ENCODE assay signal across 10 cellular contexts in genomic region chr7:44097064-44097932, GRCh38. TPM values are rescaled to one million over a fixed set of nuclear protein-coding genes. Genes with fewer than 3 reads are reported as not detected.
DNase-seq lines count a peak whose midpoint lies in the region; ATAC-seq and TF ChIP-seq lines count a peak whose summit lies in the region.
"Had no signal": no experiment of that assay in that cellular context is flagged by ENCODE, and none has a peak within 500 bp of the region (broad histone marks: within the 10 kb centered on the region; RNA-seq: fewer than 3 reads in every experiment).

No MANE protein-coding gene starts in this region.

- H2BK5ac ChIP-seq in neuronal stem cell (ENCODE audit: low read length): no peak overlapping the region

- H2AK5ac ChIP-seq in neuronal stem cell (ENCODE audit: low read depth, low read length): no peak overlapping the region

- no peak overlapping the region for H2BK120ac ChIP-seq in neuronal stem cell (ENCODE audit: low read depth, low read length)

- H3K36me3 ChIP-seq in OCI-LY3 (replicated peaks; ENCODE audit: low read depth, low read length) (no peaks in the 10 kb centered on the region), neuronal stem cell (replicated peaks in 1 of 2; ENCODE audit: control insufficient read depth in 2 of 2, insufficient read depth in 2 of 2, low read length in 2 of 2) (no peaks in the 10 kb centered on the region), SK-N-SH (replicated peaks in 1 of 2; ENCODE audit: control insufficient read depth in 1 of 2, insufficient read depth in 2 of 2, low read length in 1 of 2) (no peaks in the 10 kb centered on the region)

- no CpG with 5 or more reads among the region's 9 CpGs for WGBS in neuronal stem cell (ENCODE audit: extremely low coverage in 2 of 2, insufficient read length in 2 of 2, insufficient replicate concordance in 1 of 2), 2 donors
- WGBS in SK-N-SH (ENCODE audit: low lambda C conversion rate): 84% methylated on average over 9 of the region's 9 CpGs

- H3K4me2 ChIP-seq in OCI-LY3 (ENCODE audit: low read length) (peak overlapping the region; percentile 38), neuronal stem cell (ENCODE audit: insufficient read depth, low read length, poor library complexity, severe bottlenecking) (no peak overlapping the region), SK-N-SH (no peak overlapping the region)

- H4K20me1 ChIP-seq in OCI-LY3 (ENCODE audit: insufficient read depth, low read length) (no peaks in the 10 kb centered on the region), SK-N-SH (ENCODE audit: insufficient read depth) (no peaks in the 10 kb centered on the region)

- H2AFZ ChIP-seq in OCI-LY3 (ENCODE audit: low read depth, low read length) (peak overlapping the region; percentile 37), neuronal stem cell (ENCODE audit: low read length) (peak overlapping the region; percentile 24), SK-N-SH (ENCODE audit: low read depth) (no peak overlapping the region)

- TF ChIP-seq CTCF in OCI-LY3 (IDR thresholded peaks at IDR 0.05; ENCODE audit: low read depth, low read length): no peak
- no peak for TF ChIP-seq CTCF in SK-N-SH (IDR thresholded peaks at IDR 0.05)

- TF ChIP-seq RAD21 in SK-N-SH (IDR thresholded peaks at IDR 0.05; ENCODE audit: low read length): no peak

- H4K91ac ChIP-seq in neuronal stem cell (ENCODE audit: low read depth, low read length, poor library complexity): no peak overlapping the region

- H3K23ac ChIP-seq in neuronal stem cell (ENCODE audit: low read depth, low read length, poor library complexity): no peak overlapping the region

- no peak overlapping the region for H3K4me3 ChIP-seq in OCI-LY3 (ENCODE audit: low read length)
- H3K4me3 ChIP-seq in neuronal stem cell (ENCODE audit: low read length in 2 of 2): no peak overlapping the region
- H3K4me3 ChIP-seq in SK-N-SH (ENCODE audit: low read depth in 2 of 2, low read length in 1 of 2): no peak overlapping the region

- H2BK12ac ChIP-seq in neuronal stem cell (ENCODE audit: low read length): no peak overlapping the region

- H4K8ac ChIP-seq in neuronal stem cell (ENCODE audit: low read depth, low read length): no peak overlapping the region

- H3K9me3 ChIP-seq in OCI-LY3 (ENCODE audit: insufficient read depth, low read length): no peaks in the 10 kb centered on the region
- no peaks in the 10 kb centered on the region for H3K9me3 ChIP-seq in neuronal stem cell (replicated peaks in 1 of 2; ENCODE audit: control insufficient read depth in 2 of 2, insufficient read depth in 1 of 2, low read depth in 1 of 2, low read length in 2 of 2)
- H3K9me3 ChIP-seq in SK-N-SH: no peaks in the 10 kb centered on the region

- no peak overlapping the region for H3K4ac ChIP-seq in neuronal stem cell (ENCODE audit: low read length)

- H3K27ac ChIP-seq in OCI-LY3 (ENCODE audit: low read length) (peak overlapping the region; percentile 34), neuronal stem cell (replicated peaks; ENCODE audit: low read length) (no peak overlapping the region), SK-N-SH (ENCODE audit: low read depth in 2 of 2, low read length in 1 of 2) (no peak overlapping the region)

- H3K79me2 ChIP-seq in OCI-LY3 (ENCODE audit: low read length) (no peaks in the 10 kb centered on the region), SK-N-SH (ENCODE audit: insufficient read depth) (no peaks in the 10 kb centered on the region)

- no peak overlapping the region for H3K9ac ChIP-seq in OCI-LY3 (ENCODE audit: low read length)
- H3K9ac ChIP-seq in neuronal stem cell (ENCODE audit: low read depth, low read length, poor library complexity): no peak overlapping the region
- H3K9ac ChIP-seq in SK-N-SH: no peak overlapping the region

- H3K27me3 ChIP-seq in OCI-LY3 (ENCODE audit: low read depth, low read length) (no peaks in the 10 kb centered on the region), neuronal stem cell (ENCODE audit: control insufficient read depth in 3 of 3, insufficient read depth in 3 of 3, low read depth in 1 of 3, low read length in 3 of 3) (peaks cover 0 to 3% (median 0%) of the 10 kb centered on the region in 3 experiments), SK-N-SH (ENCODE audit: insufficient read depth) (no peaks in the 10 kb centered on the region)

- TF ChIP-seq EP300 in SK-N-SH (IDR thresholded peaks at IDR 0.05; ENCODE audit: borderline replicate concordance in 1 of 2, low read depth in 1 of 2, low read length in 1 of 2): no peak

- no peaks in the 10 kb centered on the region for H3K9me2 ChIP-seq in SK-N-SH

- peaks cover 27% of the 10 kb centered on the region for H3F3A ChIP-seq in SK-N-SH (replicated peaks; ENCODE audit: insufficient read depth)

- peak; percentile 50 for DNase-seq in activated CD4-positive, alpha-beta T cell treated with anti-CD3 and anti-CD28 coated beads for 48 hours
- no peak for DNase-seq in activated CD4-positive, alpha-beta T cell treated with anti-CD3 and anti-CD28 coated beads, Interleukin-2, amount 50 U/mL, for 48 hours
- DNase-seq in neuronal stem cell (ENCODE audit: low spot score) (no peak), NCI-H526 treated with DMSO at 0.1 percent for 48 hours (lab: John Stamatoyannopoulos, UW) (no peak), SK-N-SH (no peak), NCI-H2029 (lab: John Stamatoyannopoulos, UW) (no peak)
- DNase-seq: left cardiac atrium, NCI-H2107 had no signal

- H3K4me1 ChIP-seq in OCI-LY3 (ENCODE audit: low read length) (peaks cover 39% of the 10 kb centered on the region), neuronal stem cell (ENCODE audit: control insufficient read depth in 2 of 2, insufficient read depth in 1 of 2, low read depth in 1 of 2, low read length in 2 of 2) (peaks cover 0 to 5% of the 10 kb centered on the region in 2 donors), SK-N-SH (ENCODE audit: control insufficient read depth in 1 of 2, insufficient read depth in 2 of 2, low read depth in 1 of 2, low read length in 1 of 2) (peaks cover 7 to 32% of the 10 kb centered on the region in 2 experiments; a peak in 2 of 4 replicates)

- CTCF ChIA-PET in SK-N-SH (lab: Yijun Ruan, JAX): interaction anchor here (0.6 to 2.6 kb wide), 9 partner anchors 9 to 440 kb away, joined by 3 to 15 read pairs (median 4); partner anchors contain the start of genes POLD2 and YKT6

- H2BK15ac ChIP-seq in neuronal stem cell (ENCODE audit: low read length): no peak overlapping the region

- H3K79me1 ChIP-seq in neuronal stem cell (ENCODE audit: low read depth, low read length): no peaks in the 10 kb centered on the region

- no peak overlapping the region for H3K14ac ChIP-seq in neuronal stem cell (ENCODE audit: low read length)

- no peak overlapping the region for H3K18ac ChIP-seq in neuronal stem cell (ENCODE audit: low read length)

- POLR2A ChIA-PET in SK-N-SH (lab: Yijun Ruan, JAX): no interaction called here

- peak; percentile 68 for ATAC-seq in HG02840 (IDR thresholded peaks at IDR 0.05; ENCODE audit: low FRiP score, unreplicated experiment)
- ATAC-seq: left cardiac atrium had no signal

TF ChIP-seq in SK-N-SH, 30 proteins besides CTCF, POLR2A, EP300 and RAD21 (continues in another document):
- TF ChIP-seq GATA2 (CRISPR knock-in tag; IDR thresholded peaks at IDR 0.05) (no peak), PBX3 (IDR thresholded peaks at IDR 0.05) (no peak), USF2 (IDR thresholded peaks at IDR 0.05; ENCODE audit: borderline replicate concordance, low read depth, low read length) (no peak), NRF1 (IDR thresholded peaks at IDR 0.05; ENCODE audit: low read depth, low read length) (no peak), TAF1 (IDR thresholded peaks at IDR 0.05; ENCODE audit: borderline replicate concordance, low read depth, low read length) (no peak), JUND (IDR thresholded peaks at IDR 0.05) (no peak), FOXJ3 (CRISPR knock-in tag; IDR thresholded peaks at IDR 0.05) (no peak)

RNA-seq across cellular contexts. Expression of gene AEBP1, which starts 6.8 kb away (rescaled TPM):
- polyA plus RNA-seq in neuronal stem cell (2013, experiment 1 of 2): 24.7 TPM
- 25.4 TPM for polyA plus RNA-seq in neuronal stem cell (2013, experiment 2 of 2)
- polyA plus RNA-seq in SK-N-SH (2012; rRNA removed): 40.3 and 105 TPM in 2 replicates
- polyA plus RNA-seq in SK-N-SH (2012; cell fraction: cytosol; rRNA removed): 36.3 and 54.8 TPM in 2 replicates
- 278 and 326 TPM in 2 replicates for polyA plus RNA-seq in SK-N-SH (2012; cell fraction: nucleus; rRNA removed)

RNA-seq across cellular contexts. Expression of gene POLM, which starts 15.0 kb away (rescaled TPM):
- polyA plus RNA-seq in neuronal stem cell (2013, experiment 1 of 2): 9.9 TPM
- polyA plus RNA-seq in neuronal stem cell (2013, experiment 2 of 2): 8.9 TPM
- 17.4 and 23.1 TPM in 2 replicates for polyA plus RNA-seq in SK-N-SH (2012; rRNA removed)
- 4.2 and 7.5 TPM in 2 replicates for polyA plus RNA-seq in SK-N-SH (2012; cell fraction: cytosol; rRNA removed)
- polyA plus RNA-seq in SK-N-SH (2012; cell fraction: nucleus; rRNA removed): 117 and 123 TPM in 2 replicates

RNA-seq across cellular contexts. Expression of gene POLD2, which starts 26.1 kb away (rescaled TPM):
- polyA plus RNA-seq in neuronal stem cell (2013, experiment 1 of 2): 157 TPM
- polyA plus RNA-seq in neuronal stem cell (2013, experiment 2 of 2): 156 TPM
- 163 and 194 TPM in 2 replicates for polyA plus RNA-seq in SK-N-SH (2012; rRNA removed)
- 97.4 and 129 TPM in 2 replicates for polyA plus RNA-seq in SK-N-SH (2012; cell fraction: cytosol; rRNA removed)
- 209 and 258 TPM in 2 replicates for polyA plus RNA-seq in SK-N-SH (2012; cell fraction: nucleus; rRNA removed)

RNA-seq across cellular contexts. Expression of gene PGAM2, which starts 31.9 kb away (rescaled TPM):
- polyA plus RNA-seq in neuronal stem cell (2013, experiment 1 of 2): 17.7 TPM
- 17.9 TPM for polyA plus RNA-seq in neuronal stem cell (2013, experiment 2 of 2)
- 0.79 and 1.5 TPM in 2 replicates for polyA plus RNA-seq in SK-N-SH (2012; rRNA removed)
- 0.96 and 1.0 TPM in 2 replicates for polyA plus RNA-seq in SK-N-SH (2012; cell fraction: cytosol; rRNA removed)
- polyA plus RNA-seq in SK-N-SH (2012; cell fraction: nucleus; rRNA removed): 1.6 and 2.5 TPM in 2 replicates

RNA-seq across cellular contexts. Expression of gene MYL7, which starts 43.8 kb away (rescaled TPM):
- 0.07 TPM for polyA plus RNA-seq in neuronal stem cell (2013, experiment 1 of 2)
- not detected for polyA plus RNA-seq in neuronal stem cell (2013, experiment 2 of 2)
- 0.47 TPM in 1 of 2 replicates, not detected in the other for polyA plus RNA-seq in SK-N-SH (2012; rRNA removed)
- polyA plus RNA-seq in SK-N-SH (2012; cell fraction: cytosol; rRNA removed): 0.08 and 0.22 TPM in 2 replicates
- polyA plus RNA-seq in SK-N-SH (2012; cell fraction: nucleus; rRNA removed): 0.61 and 1.9 TPM in 2 replicates
